ENCODE assay signal across 1 cellular context in genomic region chr4:22574424-22574823, GRCh38.
TF ChIP-seq lines count a peak whose summit lies in the region.

No MANE protein-coding gene starts in this region.

TF ChIP-seq in WTC11, 78 proteins besides CTCF, POLR2A, EP300 and RAD21 (continued from another document):
- TF ChIP-seq, protein P1, sequence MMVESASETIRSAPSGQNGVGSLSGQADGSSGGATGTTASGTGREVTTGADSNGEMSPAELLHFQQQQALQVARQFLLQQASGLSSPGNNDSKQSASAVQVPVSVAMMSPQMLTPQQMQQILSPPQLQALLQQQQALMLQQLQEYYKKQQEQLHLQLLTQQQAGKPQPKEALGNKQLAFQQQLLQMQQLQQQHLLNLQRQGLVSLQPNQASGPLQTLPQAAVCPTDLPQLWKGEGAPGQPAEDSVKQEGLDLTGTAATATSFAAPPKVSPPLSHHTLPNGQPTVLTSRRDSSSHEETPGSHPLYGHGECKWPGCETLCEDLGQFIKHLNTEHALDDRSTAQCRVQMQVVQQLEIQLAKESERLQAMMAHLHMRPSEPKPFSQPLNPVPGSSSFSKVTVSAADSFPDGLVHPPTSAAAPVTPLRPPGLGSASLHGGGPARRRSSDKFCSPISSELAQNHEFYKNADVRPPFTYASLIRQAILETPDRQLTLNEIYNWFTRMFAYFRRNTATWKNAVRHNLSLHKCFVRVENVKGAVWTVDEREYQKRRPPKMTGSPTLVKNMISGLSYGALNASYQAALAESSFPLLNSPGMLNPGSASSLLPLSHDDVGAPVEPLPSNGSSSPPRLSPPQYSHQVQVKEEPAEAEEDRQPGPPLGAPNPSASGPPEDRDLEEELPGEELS (CRISPR knock-in tag; IDR thresholded peaks at IDR 0.05), result no peak
- TF ChIP-seq ZNF121 (CRISPR knock-in tag; IDR thresholded peaks at IDR 0.05) (no peak), NFYB (CRISPR knock-in tag; conservative IDR thresholded peaks at IDR 0.05; ENCODE audit: low read depth) (no peak), FOXJ3 (CRISPR knock-in tag; IDR thresholded peaks at IDR 0.05; ENCODE audit: borderline replicate concordance) (no peak), NFE2L1 (CRISPR knock-in tag; IDR thresholded peaks at IDR 0.05) (no peak), ZNF532 (CRISPR knock-in tag; IDR thresholded peaks at IDR 0.05; ENCODE audit: borderline replicate concordance) (no peak), ZNF416 (CRISPR knock-in tag; IDR thresholded peaks at IDR 0.05) (no peak), SP1 (CRISPR knock-in tag; conservative IDR thresholded peaks at IDR 0.05) (no peak)
- TF ChIP-seq, protein P2, sequence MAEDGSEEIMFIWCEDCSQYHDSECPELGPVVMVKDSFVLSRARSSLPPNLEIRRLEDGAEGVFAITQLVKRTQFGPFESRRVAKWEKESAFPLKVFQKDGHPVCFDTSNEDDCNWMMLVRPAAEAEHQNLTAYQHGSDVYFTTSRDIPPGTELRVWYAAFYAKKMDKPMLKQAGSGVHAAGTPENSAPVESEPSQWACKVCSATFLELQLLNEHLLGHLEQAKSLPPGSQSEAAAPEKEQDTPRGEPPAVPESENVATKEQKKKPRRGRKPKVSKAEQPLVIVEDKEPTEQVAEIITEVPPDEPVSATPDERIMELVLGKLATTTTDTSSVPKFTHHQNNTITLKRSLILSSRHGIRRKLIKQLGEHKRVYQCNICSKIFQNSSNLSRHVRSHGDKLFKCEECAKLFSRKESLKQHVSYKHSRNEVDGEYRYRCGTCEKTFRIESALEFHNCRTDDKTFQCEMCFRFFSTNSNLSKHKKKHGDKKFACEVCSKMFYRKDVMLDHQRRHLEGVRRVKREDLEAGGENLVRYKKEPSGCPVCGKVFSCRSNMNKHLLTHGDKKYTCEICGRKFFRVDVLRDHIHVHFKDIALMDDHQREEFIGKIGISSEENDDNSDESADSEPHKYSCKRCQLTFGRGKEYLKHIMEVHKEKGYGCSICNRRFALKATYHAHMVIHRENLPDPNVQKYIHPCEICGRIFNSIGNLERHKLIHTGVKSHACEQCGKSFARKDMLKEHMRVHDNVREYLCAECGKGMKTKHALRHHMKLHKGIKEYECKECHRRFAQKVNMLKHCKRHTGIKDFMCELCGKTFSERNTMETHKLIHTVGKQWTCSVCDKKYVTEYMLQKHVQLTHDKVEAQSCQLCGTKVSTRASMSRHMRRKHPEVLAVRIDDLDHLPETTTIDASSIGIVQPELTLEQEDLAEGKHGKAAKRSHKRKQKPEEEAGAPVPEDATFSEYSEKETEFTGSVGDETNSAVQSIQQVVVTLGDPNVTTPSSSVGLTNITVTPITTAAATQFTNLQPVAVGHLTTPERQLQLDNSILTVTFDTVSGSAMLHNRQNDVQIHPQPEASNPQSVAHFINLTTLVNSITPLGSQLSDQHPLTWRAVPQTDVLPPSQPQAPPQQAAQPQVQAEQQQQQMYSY (CRISPR knock-in tag; IDR thresholded peaks at IDR 0.05), result no peak
